ENCODE assay signal across 8 cellular contexts in genomic region chr4:105191621-105192210, GRCh38. TPM values are rescaled to one million over a fixed set of nuclear protein-coding genes. Genes with fewer than 3 reads are reported as not detected.
DNase-seq lines count a peak whose midpoint lies in the region; ATAC-seq and TF ChIP-seq lines count a peak whose summit lies in the region.

No MANE protein-coding gene starts in this region.

- H3K27ac ChIP-seq in body of pancreas: peak overlapping the region in 1 of 4 donors; percentile 29

- WGBS in body of pancreas, 2 donors: 31 to 44% methylated on average over 3 of the region's 3 CpGs

- H3K4me1 ChIP-seq in body of pancreas: peaks cover 22% of the 10 kb centered on the region

- ATAC-seq in GM21360 (IDR thresholded peaks at IDR 0.05; ENCODE audit: unreplicated experiment): peak; percentile 55
- peak; percentile 42 for ATAC-seq in HG03565 (IDR thresholded peaks at IDR 0.05; ENCODE audit: unreplicated experiment)
- peak; percentile 35 for ATAC-seq in body of pancreas

- no peaks in the 10 kb centered on the region for H3K9me3 ChIP-seq in body of pancreas

- intact Hi-C loops in body of pancreas (cut with DNase I): no loop called here

- no peaks in the 10 kb centered on the region for H3K27me3 ChIP-seq in body of pancreas

- H3K4me3 ChIP-seq in body of pancreas: no peak overlapping the region
- peak overlapping the region; percentile 18 for H3K4me3 ChIP-seq in retinal pigment epithelial cell (ENCODE audit: low read length)

- TF ChIP-seq POLR2A in body of pancreas (IDR thresholded peaks at IDR 0.05): no peak

- DNase-seq in EL (peak; percentile 46), body of pancreas (no peak), retinal pigment epithelial cell (ENCODE audit: low read depth) (peak; percentile 68), NCI-H2107 (lab: John Stamatoyannopoulos, UW) (no peak), middle frontal gyrus (ENCODE audit: extremely low spot score, low spot score) (no peak), NCI-H2081 treated with DMSO at 0.1 percent for 48 hours (lab: John Stamatoyannopoulos, UW) (no peak)

- TF ChIP-seq CTCF in body of pancreas (IDR thresholded peaks at IDR 0.05): no peak
- TF ChIP-seq CTCF in retinal pigment epithelial cell (conservative IDR thresholded peaks at IDR 0.05; ENCODE audit: low read depth, low read length): no peak

- H3K36me3 ChIP-seq in body of pancreas (replicated peaks in 1 of 2; ENCODE audit: insufficient read depth in 1 of 2, low read depth in 2 of 2): no peaks in the 10 kb centered on the region

RNA-seq across cellular contexts. Expression of gene TET2, which starts 45.0 kb away (rescaled TPM):
- total RNA-seq in body of pancreas: 10 to 100 TPM; 11.2 to 17.5 TPM

Comparison
In these comparisons a context has a peak if more than half of its experiments do, and no peak if none do; other contexts are left out.
1. DNase-seq: peak in EL (single experiment) and retinal pigment epithelial cell (single experiment); none in body of pancreas (0 of 4), NCI-H2107 (single experiment), middle frontal gyrus (single experiment) and NCI-H2081 treated with DMSO at 0.1 percent for 48 hours (single experiment).
2. Peak in every context shown above with its lines, with median percentiles within 50 percentile points of each other: ATAC-seq.